In the genomic region with DNA sequence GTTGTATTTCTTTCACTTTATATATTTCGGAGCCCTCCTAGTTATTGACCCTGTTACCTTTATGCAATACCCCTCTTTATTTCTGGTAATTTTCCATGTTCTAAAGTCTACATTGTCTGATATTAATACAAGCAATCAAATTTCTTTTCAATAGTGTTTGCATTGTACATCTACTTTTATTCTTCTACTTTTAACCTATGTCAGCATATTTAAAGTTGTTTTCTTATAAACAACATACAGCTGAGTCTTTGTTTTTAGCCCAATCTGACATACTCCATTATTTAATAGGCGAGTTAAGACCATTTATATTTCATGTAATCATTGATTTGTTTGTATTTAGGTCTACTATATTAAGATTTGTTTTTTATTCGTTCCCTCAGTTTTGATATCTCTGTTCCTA, we compare ENCODE assay signal across 27 cellular contexts.
"Had no signal": no experiment of that assay in that cellular context is flagged by ENCODE, and none has a peak within 500 bp of the region (broad histone marks: within the 10 kb centered on the region; RNA-seq: fewer than 3 reads in every experiment).

No MANE protein-coding gene starts in this region.

- H3K4me1 ChIP-seq: esophagus squamous epithelium, gastrocnemius medialis, heart right ventricle, left lung, lower lobe of right lung had no signal

- H3K27ac ChIP-seq: epithelial cell of prostate, esophagus squamous epithelium, gastrocnemius medialis, heart right ventricle, left lung, lower lobe of right lung had no signal

- ATAC-seq: effector memory CD8-positive, alpha-beta T cell; esophagus mucosa; gastrocnemius medialis; heart right ventricle; left cardiac atrium; left lung; left ventricle myocardium superior; lower lobe of right lung; mucosa of descending colon had no signal

- H3K36me3 Mint-ChIP-seq: mesothelial cell of epicardium, naive B cell had no signal

- H3K4me3 ChIP-seq: esophagus squamous epithelium, gastrocnemius medialis, heart right ventricle, left lung, lower lobe of right lung, mucosa of descending colon had no signal

- H3K4me1 Mint-ChIP-seq: endodermal cell, mesothelial cell of epicardium, naive B cell had no signal

- H3K27me3 ChIP-seq: gastrocnemius medialis had no signal

- H3K27me3 Mint-ChIP-seq: effector memory CD8-positive, alpha-beta T cell had no signal

- DNase-seq: cortex of kidney; effector CD8-positive, alpha-beta T cell; effector memory CD8-positive, alpha-beta T cell; endodermal cell; erythroblast; esophagus squamous epithelium; foreskin fibroblast; foreskin melanocyte; gastrocnemius medialis; glutamatergic neuron; head of caudate nucleus; heart right ventricle; hippocampal formation; left cardiac atrium; left lung; left ventricle myocardium superior; lower lobe of right lung; mesenchymal stem cell; mucosa of descending colon; naive B cell had no signal

- H3K9me3 Mint-ChIP-seq: dendritic cell treated with granulocyte-macrophage colony-stimulating factor and Interleukin-4, amounts not matched to agents 40 ng/mL and 50 ng/mL, for 4 days; endodermal cell had no signal

- H3K36me3 ChIP-seq: esophagus squamous epithelium, gastrocnemius medialis, heart right ventricle, left lung, lower lobe of right lung had no signal

- H3K4me3 Mint-ChIP-seq: dendritic cell treated with granulocyte-macrophage colony-stimulating factor and Interleukin-4, amounts not matched to agents 40 ng/mL and 50 ng/mL, for 4 days; effector memory CD8-positive, alpha-beta T cell; endodermal cell; mesothelial cell of epicardium; naive B cell had no signal

- H3K27ac Mint-ChIP-seq: dendritic cell treated with granulocyte-macrophage colony-stimulating factor and Interleukin-4, amounts not matched to agents 40 ng/mL and 50 ng/mL, for 4 days; effector memory CD8-positive, alpha-beta T cell; endodermal cell; mesothelial cell of epicardium had no signal

- FAIRE-seq: endometrium, islet of Langerhans, keratinocyte had no signal

- H3K9me3 ChIP-seq: esophagus squamous epithelium, gastrocnemius medialis, lower lobe of right lung, mucosa of descending colon had no signal
